8 cellular contexts compared by ENCODE assay signal in genomic region chr11:67353317-67354313, GRCh38. TPM values are rescaled to one million over a fixed set of nuclear protein-coding genes. Genes with fewer than 3 reads are reported as not detected.
DNase-seq lines count a peak whose midpoint lies in the region; ATAC-seq and TF ChIP-seq lines count a peak whose summit lies in the region.

Gene POLD4, minus strand, starts transcription at chr11:67353546. Its CDS starts 147 bp downstream, at chr11:67353399.

- H3K79me2 ChIP-seq in mammary epithelial cell (ENCODE audit: insufficient read depth, low read length) (peaks cover 15% of the 10 kb centered on the region), smooth muscle cell (ENCODE audit: low read depth) (peaks cover 14% of the 10 kb centered on the region)

- TF ChIP-seq CTCF in WI38 (IDR thresholded peaks at IDR 0.05; ENCODE audit: low read depth, low read length) (no peak), mammary epithelial cell (conservative IDR thresholded peaks at IDR 0.05 in 1 of 2, IDR thresholded peaks at IDR 0.05 in 1 of 2; ENCODE audit: extremely low read depth in 1 of 2, insufficient read depth in 1 of 2, low read depth in 1 of 2, low read length in 2 of 2) (no peak), smooth muscle cell (IDR thresholded peaks at IDR 0.05; ENCODE audit: borderline replicate concordance, insufficient read depth, poor library complexity, severe bottlenecking) (no peak)

- H3K27ac ChIP-seq in mammary epithelial cell (ENCODE audit: insufficient read depth, low read depth, low read length) (peak within 1 kb of the TSS; percentile 78), smooth muscle cell (ENCODE audit: low read depth) (peak within 1 kb of the TSS; percentile 98)

- no peaks in the 10 kb centered on the region for H3K27me3 ChIP-seq in mammary epithelial cell (ENCODE audit: insufficient read depth, low read length)
- no peaks in the 10 kb centered on the region for H3K27me3 ChIP-seq in smooth muscle cell (ENCODE audit: low read depth)

- H3K4me1 ChIP-seq in mammary epithelial cell (ENCODE audit: insufficient read depth, low read length) (peaks cover 62% of the 10 kb centered on the region), smooth muscle cell (ENCODE audit: low read depth) (peaks cover 34% of the 10 kb centered on the region)

- H2AFZ ChIP-seq in mammary epithelial cell (ENCODE audit: low read depth, low read length) (peak within 1 kb of the TSS; percentile 86), smooth muscle cell (ENCODE audit: low read depth) (peak within 1 kb of the TSS; percentile 78)

- BruUV-seq in mammary epithelial cell (replicated peaks; lab: Mats Ljungman, UMichigan), result TSS peak; percentile 95

- DNase-seq in AG08395 (ENCODE audit: low spot score), result peak; percentile 97
- peak; percentile 88 for DNase-seq in NCI-H2227 treated with DMSO at 0.1 percent for 48 hours (lab: John Stamatoyannopoulos, UW)
- DNase-seq in mammary epithelial cell, result peak; percentile 87
- DNase-seq in iPS-NIHi7 (ENCODE audit: extremely low spot score), result peak; percentile 98
- DNase-seq in smooth muscle cell (lab: John Stamatoyannopoulos, UW; ENCODE audit: unreplicated experiment), result peak; percentile 90

- peak; percentile 93 for TF ChIP-seq POLR2A in GM18951 (IDR thresholded peaks at IDR 0.05; ENCODE audit: extremely low read depth, insufficient read depth, insufficient read length)

- H3K4me2 ChIP-seq in mammary epithelial cell (ENCODE audit: insufficient read depth, low read depth, low read length) (peak within 1 kb of the TSS; percentile 100), smooth muscle cell (peak within 1 kb of the TSS; percentile 85)

- H4K20me1 ChIP-seq in mammary epithelial cell (ENCODE audit: insufficient read depth, low read length) (no peaks in the 10 kb centered on the region), smooth muscle cell (ENCODE audit: low read depth) (peaks cover 5% of the 10 kb centered on the region)

- peak within 1 kb of the TSS; percentile 77 for H3K9ac ChIP-seq in mammary epithelial cell (ENCODE audit: insufficient read depth, low read length)
- peak within 1 kb of the TSS; percentile 96 for H3K9ac ChIP-seq in smooth muscle cell (ENCODE audit: low read depth)

- peak; percentile 71 for ATAC-seq in HG03175 (IDR thresholded peaks at IDR 0.05; ENCODE audit: unreplicated experiment)

- 15% methylated on average over 16 of the region's 42 CpGs for WGBS in mammary epithelial cell (ENCODE audit: low coverage, missing lambda C conversion rate)
- WGBS in smooth muscle cell (ENCODE audit: low lambda C conversion rate), result 9% methylated on average over 37 of the region's 42 CpGs

- CTCF ChIA-PET in mammary epithelial cell (lab: Charles Lee; ENCODE audit: low non-redundant PET), result interaction anchor here (0.9 kb wide), 1 partner anchor 22 kb away, joined by 5 read pairs; no protein-coding TSS in a partner anchor

- intact Hi-C loops in mammary epithelial cell (cut with micrococcal nuclease), result loop anchor here (1.0 to 10.0 kb wide), 2 partner anchors 21 to 351 kb away; no protein-coding TSS in a partner anchor

- no peaks in the 10 kb centered on the region for H3K9me3 ChIP-seq in mammary epithelial cell (replicated peaks; ENCODE audit: insufficient read depth, low read length)
- H3K9me3 ChIP-seq in smooth muscle cell (replicated peaks; ENCODE audit: low read depth), result no peaks in the 10 kb centered on the region

- dilution Hi-C loops in mammary epithelial cell (cut with HindIII; ENCODE audit: low sequenced_read_pairs), result no loop called here

- H3K4me3 ChIP-seq in WI38 (ENCODE audit: low read depth, low read length), result peak within 1 kb of the TSS; percentile 82
- H3K4me3 ChIP-seq in mammary epithelial cell (replicated peaks in 1 of 3; ENCODE audit: insufficient read depth in 1 of 3, low read depth in 2 of 3, low read length in 3 of 3), result peak within 1 kb of the TSS; percentile 59 to 90 (median 73)
- H3K4me3 ChIP-seq in smooth muscle cell, result peak within 1 kb of the TSS; percentile 63

- peaks cover 27% of the 10 kb centered on the region for H3F3A ChIP-seq in smooth muscle cell (ENCODE audit: low read depth)

- H3K36me3 ChIP-seq in mammary epithelial cell (ENCODE audit: insufficient read depth, low read length) (no peaks in the 10 kb centered on the region), smooth muscle cell (ENCODE audit: low read depth) (no peaks in the 10 kb centered on the region)

- in situ Hi-C loops in GM18951 (cut with MboI; ENCODE audit: low sequenced_read_pairs, unreplicated experiment), result no loop called here
- in situ Hi-C loops in mammary epithelial cell (cut with MboI; ENCODE audit: low sequenced_read_pairs in 2 of 2), result no loop called here

RNA-seq across cellular contexts. Expression of gene POLD4, which starts in this region (rescaled TPM):
- total RNA-seq in mammary epithelial cell (10 to 100 TPM; 39.2 to 75.2 TPM), smooth muscle cell (61.4 and 78.0 TPM in 2 replicates)
- polyA plus RNA-seq in mammary epithelial cell (86.3 TPM), smooth muscle cell (113 and 133 TPM in 2 replicates)
- polyA minus RNA-seq in mammary epithelial cell, result 5.9 TPM

Comparison
In these comparisons a context has a peak if more than half of its experiments do, and no peak if none do; other contexts are left out.
1. Peak in every context shown above with its lines: DNase-seq, ATAC-seq, H3K4me3 ChIP-seq and H3K27ac ChIP-seq.